Comparison of ENCODE assay signal across 2 cellular contexts in genomic region chr17:56832446-56832845, GRCh38.
TF ChIP-seq lines count a peak whose summit lies in the region.

No MANE protein-coding gene starts in this region.

TF ChIP-seq in SK-N-SH, 30 proteins besides CTCF, POLR2A, EP300 and RAD21 (continued from another document):
- no peak for TF ChIP-seq MAX (IDR thresholded peaks at IDR 0.05; ENCODE audit: low read depth)
- TF ChIP-seq TEAD4 (IDR thresholded peaks at IDR 0.05; ENCODE audit: borderline replicate concordance, insufficient read depth): no peak
- TF ChIP-seq MEF2A (IDR thresholded peaks at IDR 0.05; ENCODE audit: borderline replicate concordance, low read depth): no peak

TF ChIP-seq in SK-N-SH treated with all-trans-retinoic acid at 6 μM for 48 hours, 23 proteins besides CTCF, POLR2A, EP300 and RAD21 (continued from another document):
- TF ChIP-seq TSHZ2 (CRISPR knock-in tag; IDR thresholded peaks at IDR 0.05): no peak
- TF ChIP-seq CREB5 (CRISPR knock-in tag; IDR thresholded peaks at IDR 0.05; ENCODE audit: low read depth): no peak
- TF ChIP-seq TOX (CRISPR knock-in tag; IDR thresholded peaks at IDR 0.05; ENCODE audit: borderline replicate concordance): no peak
